In the genomic region with DNA sequence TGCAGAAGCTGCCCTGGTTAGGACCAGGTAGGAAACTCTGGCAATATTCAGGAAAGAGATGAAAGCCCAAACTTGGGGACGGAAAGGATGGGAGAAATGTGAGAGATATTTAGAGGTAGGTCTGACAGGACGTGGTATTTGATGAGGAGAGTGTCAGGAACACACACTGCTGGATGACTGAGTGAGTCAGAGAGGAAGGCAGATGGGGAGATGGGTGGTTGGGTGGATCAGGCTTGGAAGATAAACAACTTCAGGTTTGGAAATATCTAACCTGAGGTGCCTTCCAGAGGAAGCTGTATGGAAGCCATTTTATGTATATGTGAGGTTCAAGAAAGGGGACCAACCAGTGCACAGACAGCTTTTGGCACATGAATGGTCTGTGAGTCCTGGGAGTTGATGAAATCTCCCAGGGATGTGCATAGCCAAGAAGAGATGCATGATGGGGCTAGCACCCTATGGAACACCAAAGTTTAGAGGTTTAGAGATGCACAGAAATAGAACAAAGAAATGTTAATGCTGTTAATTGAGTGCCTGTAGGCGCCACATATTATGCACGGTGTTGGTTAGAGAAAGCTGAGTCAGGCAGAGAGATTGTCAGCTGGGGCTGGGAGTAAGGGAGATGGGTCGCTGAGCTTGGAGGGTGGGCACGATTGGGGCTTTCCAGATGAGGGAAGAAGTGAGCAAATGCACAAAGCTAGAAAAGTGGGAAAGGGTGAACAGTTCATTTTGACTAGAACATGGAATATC, we compare ENCODE assay signal across 1 cellular context.
TF ChIP-seq lines count a peak whose summit lies in the region.

No MANE protein-coding gene starts in this region.

TF ChIP-seq in A549, 52 proteins besides CTCF, POLR2A, EP300 and RAD21 (continued from another document):
- TF ChIP-seq, protein P1, sequence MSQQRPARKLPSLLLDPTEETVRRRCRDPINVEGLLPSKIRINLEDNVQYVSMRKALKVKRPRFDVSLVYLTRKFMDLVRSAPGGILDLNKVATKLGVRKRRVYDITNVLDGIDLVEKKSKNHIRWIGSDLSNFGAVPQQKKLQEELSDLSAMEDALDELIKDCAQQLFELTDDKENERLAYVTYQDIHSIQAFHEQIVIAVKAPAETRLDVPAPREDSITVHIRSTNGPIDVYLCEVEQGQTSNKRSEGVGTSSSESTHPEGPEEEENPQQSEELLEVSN (IDR thresholded peaks at IDR 0.05; ENCODE audit: borderline replicate concordance, low read depth), result no peak
- TF ChIP-seq FOSB (CRISPR knock-in tag; IDR thresholded peaks at IDR 0.05) (no peak), ESRRA (IDR thresholded peaks at IDR 0.05; ENCODE audit: borderline replicate concordance, low read length) (no peak), PHF8 (IDR thresholded peaks at IDR 0.05; ENCODE audit: borderline replicate concordance, low read depth) (no peak)
